12 cellular contexts compared by ENCODE assay signal in genomic region chr11:117183724-117184349, GRCh38. TPM values are rescaled to one million over a fixed set of nuclear protein-coding genes. Genes with fewer than 3 reads are reported as not detected.
DNase-seq lines count a peak whose midpoint lies in the region; ATAC-seq and TF ChIP-seq lines count a peak whose summit lies in the region.
"Had no signal": no experiment of that assay in that cellular context is flagged by ENCODE, and none has a peak within 500 bp of the region (broad histone marks: within the 10 kb centered on the region; RNA-seq: fewer than 3 reads in every experiment).

No MANE protein-coding gene starts in this region.

- H3K79me2 ChIP-seq in GM23248 (ENCODE audit: insufficient read depth): peaks cover 21% of the 10 kb centered on the region

- intact Hi-C loops in mucosa of descending colon (cut with DNase I, micrococcal nuclease) (no loop called here), gastrocnemius medialis (cut with DNase I; ENCODE audit: low total_unique reads) (no loop called here)

- ATAC-seq in mucosa of descending colon (peak; percentile 30), gastrocnemius medialis (no peak)
- no peak for ATAC-seq in stimulated activated effector memory CD8-positive, alpha-beta T cell treated with anti-CD3 and anti-CD28 coated beads, Interleukin-12 subunit alpha, Interleukin-12 subunit beta, amount 100 ng/mL, for 72 hours
- ATAC-seq: activated naive CD8-positive, alpha-beta T cell treated with anti-CD3 and anti-CD28 coated beads, Interleukin-2, amount 50 U/mL, for 24 hours; HCT116 had no signal

- H3K36me3 ChIP-seq in mucosa of descending colon (ENCODE audit: low read depth) (peaks cover under 1% of the 10 kb centered on the region), gastrocnemius medialis (peaks cover 0 to 54% of the 10 kb centered on the region in 2 donors), GM23248 (ENCODE audit: low read depth) (no peaks in the 10 kb centered on the region; the same call in 1 of the 2 replicates)

- no peak overlapping the region for H3K9ac ChIP-seq in GM23248

- no peaks in the 10 kb centered on the region for H3K9me3 Mint-ChIP-seq in stimulated activated effector memory CD8-positive, alpha-beta T cell treated with anti-CD3 and anti-CD28 coated beads, Interleukin-12 subunit alpha, Interleukin-12 subunit beta, amount 100 ng/mL, for 72 hours
- H3K9me3 Mint-ChIP-seq: activated naive CD8-positive, alpha-beta T cell treated with anti-CD3 and anti-CD28 coated beads, Interleukin-2, amount 50 U/mL, for 24 hours; CD4-positive, CD25-positive, alpha-beta regulatory T cell had no signal

- H3K4me2 ChIP-seq in GM23248 (ENCODE audit: unreplicated experiment): no peak overlapping the region

- in situ Hi-C loops in gastrocnemius medialis (cut with MboI; ENCODE audit: low sequenced_read_pairs in 4 of 4): loop anchor here in 1 of 4 donors (5.0 kb wide), 1 partner anchor 43 kb away; no protein-coding TSS in a partner anchor
- in situ Hi-C loops in GM23248 (cut with MboI): no loop called here

- no peak overlapping the region for H3K4me3 Mint-ChIP-seq in stimulated activated effector memory CD8-positive, alpha-beta T cell treated with anti-CD3 and anti-CD28 coated beads, Interleukin-12 subunit alpha, Interleukin-12 subunit beta, amount 100 ng/mL, for 72 hours
- H3K4me3 Mint-ChIP-seq: activated naive CD8-positive, alpha-beta T cell treated with anti-CD3 and anti-CD28 coated beads, Interleukin-2, amount 50 U/mL, for 24 hours; CD4-positive, CD25-positive, alpha-beta regulatory T cell had no signal

- H3K27ac Mint-ChIP-seq in stimulated activated effector memory CD8-positive, alpha-beta T cell treated with anti-CD3 and anti-CD28 coated beads, Interleukin-12 subunit alpha, Interleukin-12 subunit beta, amount 100 ng/mL, for 72 hours: no peak overlapping the region
- H3K27ac Mint-ChIP-seq: activated naive CD8-positive, alpha-beta T cell treated with anti-CD3 and anti-CD28 coated beads, Interleukin-2, amount 50 U/mL, for 24 hours; CD4-positive, CD25-positive, alpha-beta regulatory T cell had no signal

- peaks cover 11% of the 10 kb centered on the region; the same call in 1 of the 2 replicates for H3F3A ChIP-seq in GM23248 (ENCODE audit: insufficient read depth)

- H3K27me3 ChIP-seq in gastrocnemius medialis (no peaks in the 10 kb centered on the region), GM23248 (replicated peaks; ENCODE audit: insufficient read depth) (no peaks in the 10 kb centered on the region)
- H3K27me3 ChIP-seq: suprapubic skin had no signal

- no peak for TF ChIP-seq POLR2A in gastrocnemius medialis (IDR thresholded peaks at IDR 0.05)

- TF ChIP-seq CTCF in mucosa of descending colon (IDR thresholded peaks at IDR 0.05) (no peak), gastrocnemius medialis (IDR thresholded peaks at IDR 0.05 in 4 of 5, conservative IDR thresholded peaks at IDR 0.05 in 1 of 5) (no peak)

- H3K4me1 ChIP-seq in mucosa of descending colon (ENCODE audit: low read depth) (peaks cover 27% of the 10 kb centered on the region), gastrocnemius medialis (peaks cover 20% of the 10 kb centered on the region in 2 donors), GM23248 (ENCODE audit: insufficient read depth) (peaks cover 16% of the 10 kb centered on the region)

- 86 to 91% methylated on average over 11 of the region's 11 CpGs for WGBS in GM23248 (ENCODE audit: low coverage in 1 of 2, low lambda C conversion rate in 2 of 2, missing lambda C conversion rate in 2 of 2), 2 experiments

- peaks cover 14% of the 10 kb centered on the region for H3K36me3 Mint-ChIP-seq in stimulated activated effector memory CD8-positive, alpha-beta T cell treated with anti-CD3 and anti-CD28 coated beads, Interleukin-12 subunit alpha, Interleukin-12 subunit beta, amount 100 ng/mL, for 72 hours

- DNase-seq in COLO668 (lab: John Stamatoyannopoulos, UW; ENCODE audit: unreplicated experiment) (peak; percentile 62), NCI-H510A (lab: John Stamatoyannopoulos, UW) (peak; percentile 83), mucosa of descending colon (peak; percentile 32 to 55 (median 47)), gastrocnemius medialis (no peak), GM23248 (no peak)
- no peak for DNase-seq in stimulated activated effector memory CD8-positive, alpha-beta T cell treated with anti-CD3 and anti-CD28 coated beads, Interleukin-12 subunit alpha, Interleukin-12 subunit beta, amount 100 ng/mL, for 72 hours (ENCODE audit: low spot score in 2 of 2)
- DNase-seq: activated naive CD8-positive, alpha-beta T cell treated with anti-CD3 and anti-CD28 coated beads, Interleukin-2, amount 50 U/mL, for 24 hours; CD4-positive, CD25-positive, alpha-beta regulatory T cell; GDM1; NCI-H446 treated with DMSO at 0.1 percent for 48 hours had no signal

- no peak overlapping the region for H2AFZ ChIP-seq in GM23248

- H3K4me3 ChIP-seq in mucosa of descending colon: no peak overlapping the region
- H3K4me3 ChIP-seq in gastrocnemius medialis: no peak overlapping the region
- no peak overlapping the region for H3K4me3 ChIP-seq in GM23248
- H3K4me3 ChIP-seq: suprapubic skin had no signal

- H3K9me3 ChIP-seq in mucosa of descending colon (no peaks in the 10 kb centered on the region), gastrocnemius medialis (no peaks in the 10 kb centered on the region), GM23248 (ENCODE audit: low read depth) (no peaks in the 10 kb centered on the region)
- H3K9me3 ChIP-seq: suprapubic skin had no signal

- H3K27ac ChIP-seq in gastrocnemius medialis (no peak overlapping the region), GM23248 (no peak overlapping the region)
- H3K27ac ChIP-seq: suprapubic skin had no signal

- H3K9me2 ChIP-seq in GM23248 (ENCODE audit: insufficient read depth): no peaks in the 10 kb centered on the region

- no peaks in the 10 kb centered on the region for H4K20me1 ChIP-seq in GM23248 (ENCODE audit: insufficient read depth)

- H3K4me1 Mint-ChIP-seq in stimulated activated effector memory CD8-positive, alpha-beta T cell treated with anti-CD3 and anti-CD28 coated beads, Interleukin-12 subunit alpha, Interleukin-12 subunit beta, amount 100 ng/mL, for 72 hours: peaks cover 23% of the 10 kb centered on the region

RNA-seq across cellular contexts. Expression of gene SIDT2, which starts 5.3 kb away (rescaled TPM):
- total RNA-seq in mucosa of descending colon (10 to 100 TPM; 69.8 to 76.3 (median 71.4) TPM), gastrocnemius medialis (10 to 100 TPM; 14.3 to 33.9 (median 17.7) TPM)
- 15.7 TPM in 2 replicates for total RNA-seq in GM23248 (2014; rRNA removed; shearing (Covaris generic))
- 11.6 and 13.1 TPM in 2 replicates for polyA plus RNA-seq in GM23248 (2016; fragmentation: Nextera tagmentation; extraction: Ambion mirVana)

RNA-seq across cellular contexts. Expression of gene TAGLN, which starts 15.3 kb away (rescaled TPM):
- total RNA-seq in mucosa of descending colon (1,000 to 10,000 TPM in 1 of 3 donors, 100 to 1,000 TPM in 2; 126 to 3,893 (median 593) TPM), gastrocnemius medialis (100 to 1,000 TPM in 3 of 4 donors, 10 to 100 TPM in 1; 27.4 to 191 (median 124) TPM)
- total RNA-seq in GM23248 (2014; rRNA removed; shearing (Covaris generic)): 2,401 and 2,613 TPM in 2 replicates
- polyA plus RNA-seq in GM23248 (2016; fragmentation: Nextera tagmentation; extraction: Ambion mirVana): 1,454 and 1,484 TPM in 2 replicates

RNA-seq across cellular contexts. Expression of gene PAFAH1B2, which starts 39.8 kb away (rescaled TPM):
- 10 to 100 TPM; 67.9 to 72.7 (median 71.9) TPM for total RNA-seq in mucosa of descending colon
- 10 to 100 TPM; 25.8 to 52.3 (median 35.2) TPM for total RNA-seq in gastrocnemius medialis
- 124 and 140 TPM in 2 replicates for total RNA-seq in GM23248 (2014; rRNA removed; shearing (Covaris generic))
- 116 and 120 TPM in 2 replicates for polyA plus RNA-seq in GM23248 (2016; fragmentation: Nextera tagmentation; extraction: Ambion mirVana)

RNA-seq across cellular contexts. Expression of gene PCSK7, which starts 48.0 kb away (rescaled TPM):
- total RNA-seq in mucosa of descending colon: 100 to 1,000 TPM; 138 to 252 (median 181) TPM
- 10 to 100 TPM; 14.5 to 19.9 (median 16.4) TPM for total RNA-seq in gastrocnemius medialis
- total RNA-seq in GM23248 (2014; rRNA removed; shearing (Covaris generic)): 58.8 and 68.7 TPM in 2 replicates
- polyA plus RNA-seq in GM23248 (2016; fragmentation: Nextera tagmentation; extraction: Ambion mirVana): 29.7 and 31.6 TPM in 2 replicates

RNA-seq across cellular contexts. Expression of gene RNF214, which starts 48.6 kb away (rescaled TPM):
- total RNA-seq in mucosa of descending colon: 10 to 100 TPM; 22.0 to 38.1 (median 25.4) TPM
- 10 to 100 TPM; 17.1 to 22.7 (median 19.9) TPM for total RNA-seq in gastrocnemius medialis
- total RNA-seq in GM23248 (2014; rRNA removed; shearing (Covaris generic)): 5.8 and 13.9 TPM in 2 replicates
- 11.3 and 12.6 TPM in 2 replicates for polyA plus RNA-seq in GM23248 (2016; fragmentation: Nextera tagmentation; extraction: Ambion mirVana)

Comparison
In these comparisons a context has a peak if more than half of its experiments do, and no peak if none do; other contexts are left out.
1. DNase-seq: peak in COLO668 (single experiment), NCI-H510A (single experiment) and mucosa of descending colon (3 of 3); none in gastrocnemius medialis (0 of 2), stimulated activated effector memory CD8-positive, alpha-beta T cell treated with anti-CD3 and anti-CD28 coated beads, Interleukin-12 subunit alpha, Interleukin-12 subunit beta, amount 100 ng/mL, for 72 hours (0 of 2) and GM23248 (single experiment).